24 cellular contexts compared by ENCODE assay signal in genomic region chr9:4113711-4114110, GRCh38.
DNase-seq lines count a peak whose midpoint lies in the region; ATAC-seq, FAIRE-seq and TF ChIP-seq lines count a peak whose summit lies in the region.
"Had no signal": no experiment of that assay in that cellular context is flagged by ENCODE, and none has a peak within 500 bp of the region (broad histone marks: within the 10 kb centered on the region; RNA-seq: fewer than 3 reads in every experiment).

No MANE protein-coding gene starts in this region.

- no TSS peak for BruUV-seq in Calu3 (replicated peaks; lab: Mats Ljungman, UMichigan)

- H3K4me1 ChIP-seq in astrocyte (ENCODE audit: insufficient read depth, low read length) (peaks cover 25% of the 10 kb centered on the region), Peyer's patch (peaks cover 0 to 2% (median 0%) of the 10 kb centered on the region in 4 donors), endodermal cell (ENCODE audit: control insufficient read depth, insufficient read depth, low read length) (no peaks in the 10 kb centered on the region)
- H3K4me1 ChIP-seq: BLaER1 treated with 17β-estradiol and CSF1 and Interleukin-3, amounts not matched to agents 10 nM and 100 nM; SJCRH30 had no signal

- H3K9me3 ChIP-seq in astrocyte (ENCODE audit: insufficient read depth, low read depth, low read length) (no peaks in the 10 kb centered on the region), Peyer's patch (no peaks in the 10 kb centered on the region), endodermal cell (ENCODE audit: control insufficient read depth, low read length) (no peaks in the 10 kb centered on the region)
- H3K9me3 ChIP-seq: SJCRH30 had no signal

- intact Hi-C loops in Calu3 (cut with micrococcal nuclease; ENCODE audit: unreplicated experiment) = no loop called here

- ATAC-seq in HG02840 (IDR thresholded peaks at IDR 0.05; ENCODE audit: low FRiP score, unreplicated experiment) = no peak
- ATAC-seq: CD8-positive, alpha-beta T cell had no signal

- H2AFZ ChIP-seq in astrocyte (ENCODE audit: low read depth, low read length) = no peak overlapping the region

- H3K27me3 ChIP-seq in astrocyte (ENCODE audit: insufficient read depth, low read length) = no peaks in the 10 kb centered on the region
- H3K27me3 ChIP-seq in Peyer's patch = no peaks in the 10 kb centered on the region
- H3K27me3 ChIP-seq in endodermal cell (ENCODE audit: control insufficient read depth, insufficient read depth, low read length, poor library complexity, severe bottlenecking) = no peaks in the 10 kb centered on the region
- H3K27me3 ChIP-seq: BLaER1 treated with 17β-estradiol and CSF1 and Interleukin-3, amounts not matched to agents 10 nM and 100 nM; SJCRH30 had no signal

- H3K9ac ChIP-seq in astrocyte (ENCODE audit: low read length) = no peak overlapping the region
- H3K9ac ChIP-seq in endodermal cell (ENCODE audit: extremely low read depth, low read length, poor library complexity, severe bottlenecking) = no peak overlapping the region
- H3K9ac ChIP-seq: BLaER1 treated with 17β-estradiol and CSF1 and Interleukin-3, amounts not matched to agents 10 nM and 100 nM; KMS-11 had no signal

- H3K36me3 Mint-ChIP-seq in Calu3 (ENCODE audit: insufficient read depth, unreplicated experiment) = no peaks in the 10 kb centered on the region
- peaks cover 14% of the 10 kb centered on the region for H3K36me3 Mint-ChIP-seq in astrocyte (ENCODE audit: low read depth, unreplicated experiment)
- peaks cover 5% of the 10 kb centered on the region for H3K36me3 Mint-ChIP-seq in osteocyte (ENCODE audit: unreplicated experiment)
- peaks cover 2% of the 10 kb centered on the region for H3K36me3 Mint-ChIP-seq in endodermal cell (ENCODE audit: low read depth)

- no peak for TF ChIP-seq CTCF in Calu3 (IDR thresholded peaks at IDR 0.05; ENCODE audit: unreplicated experiment)
- no peak for TF ChIP-seq CTCF in astrocyte (IDR thresholded peaks at IDR 0.05; ENCODE audit: insufficient read depth, low read depth, low read length)
- no peak for TF ChIP-seq CTCF in osteocyte (IDR thresholded peaks at IDR 0.05)
- TF ChIP-seq CTCF in Peyer's patch (IDR thresholded peaks at IDR 0.05) = no peak
- TF ChIP-seq CTCF in endodermal cell (conservative IDR thresholded peaks at IDR 0.05) = no peak

- H4K20me1 ChIP-seq in astrocyte (ENCODE audit: insufficient read depth, low read length) = no peaks in the 10 kb centered on the region
- H4K20me1 ChIP-seq: BLaER1 treated with 17β-estradiol and CSF1 and Interleukin-3, amounts not matched to agents 10 nM and 100 nM had no signal

- WGBS in endodermal cell (ENCODE audit: insufficient coverage in 1 of 2, insufficient read length in 1 of 2), 2 experiments = 90 to 97% methylated on average over 2 to 4 of the region's 4 CpGs

- no peak for TF ChIP-seq POLR2A in Peyer's patch (IDR thresholded peaks at IDR 0.05)

- CTCF ChIA-PET in Calu3 (lab: Charles Lee) = no interaction called here

- H3K9me3 Mint-ChIP-seq in Calu3 (ENCODE audit: low read depth, unreplicated experiment) (no peaks in the 10 kb centered on the region), astrocyte (ENCODE audit: unreplicated experiment) (no peaks in the 10 kb centered on the region), osteocyte (ENCODE audit: unreplicated experiment) (no peaks in the 10 kb centered on the region), endodermal cell (peaks cover 9% of the 10 kb centered on the region)
- H3K9me3 Mint-ChIP-seq: CD8-positive, alpha-beta T cell; HFFc6 had no signal

- H3K27me3 Mint-ChIP-seq in Calu3 (ENCODE audit: unreplicated experiment) = no peaks in the 10 kb centered on the region
- no peaks in the 10 kb centered on the region for H3K27me3 Mint-ChIP-seq in astrocyte (ENCODE audit: low read depth, unreplicated experiment)
- H3K27me3 Mint-ChIP-seq in osteocyte (ENCODE audit: unreplicated experiment) = no peaks in the 10 kb centered on the region
- H3K27me3 Mint-ChIP-seq in endodermal cell (ENCODE audit: insufficient read depth) = no peaks in the 10 kb centered on the region

- H3K4me3 ChIP-seq in astrocyte (ENCODE audit: insufficient read depth, low read depth, low read length) = no peak overlapping the region
- H3K4me3 ChIP-seq in Peyer's patch = no peak overlapping the region
- no peak overlapping the region for H3K4me3 ChIP-seq in endodermal cell (ENCODE audit: low read length)
- H3K4me3 ChIP-seq: BLaER1 treated with 17β-estradiol and CSF1 and Interleukin-3, amounts not matched to agents 10 nM and 100 nM; SJCRH30 had no signal

- FAIRE-seq in astrocyte (lab: Jason Lieb, UNC) = no peak
- FAIRE-seq: GM12892, GM18507 had no signal

- H3K4me1 Mint-ChIP-seq in Calu3 (ENCODE audit: low read depth, unreplicated experiment) = peaks cover 34% of the 10 kb centered on the region
- peaks cover 21% of the 10 kb centered on the region for H3K4me1 Mint-ChIP-seq in astrocyte (ENCODE audit: low read depth, unreplicated experiment)
- peaks cover 56% of the 10 kb centered on the region for H3K4me1 Mint-ChIP-seq in osteocyte (ENCODE audit: unreplicated experiment)
- H3K4me1 Mint-ChIP-seq in endodermal cell = no peaks in the 10 kb centered on the region

- DNase-seq in Calu3 (no peak), astrocyte (ENCODE audit: low read depth) (no peak), fibroblast of peridontal ligament (ENCODE audit: extremely low read depth) (peak; percentile 84), osteocyte (ENCODE audit: extremely low spot score, unreplicated experiment) (no peak), Peyer's patch (no peak), NCI-H748 (lab: John Stamatoyannopoulos, UW; ENCODE audit: unreplicated experiment) (no peak), endodermal cell (no peak)
- DNase-seq: CD8-positive, alpha-beta T cell; DMS53; H7; HFFc6; MV-4-11; NCI-H1417; NCI-H187; NCI-H2107; NCI-H510A; NCI-H82; SJCRH30 had no signal

- H3K36me3 ChIP-seq in astrocyte (ENCODE audit: insufficient read depth, low read length) = peaks cover 11% of the 10 kb centered on the region
- H3K36me3 ChIP-seq in Peyer's patch = peaks cover 0 to 9% (median 0%) of the 10 kb centered on the region in 3 donors
- H3K36me3 ChIP-seq in endodermal cell (ENCODE audit: control insufficient read depth, insufficient read depth, low read length) = peaks cover 4% of the 10 kb centered on the region
- H3K36me3 ChIP-seq: BLaER1 treated with 17β-estradiol and CSF1 and Interleukin-3, amounts not matched to agents 10 nM and 100 nM; SJCRH30 had no signal

- peak overlapping the region; percentile 84 for H3K27ac Mint-ChIP-seq in Calu3 (ENCODE audit: unreplicated experiment)
- H3K27ac Mint-ChIP-seq in astrocyte (ENCODE audit: unreplicated experiment) = no peak overlapping the region
- peak overlapping the region; percentile 52 for H3K27ac Mint-ChIP-seq in osteocyte (ENCODE audit: unreplicated experiment)
- H3K27ac Mint-ChIP-seq in endodermal cell = no peak overlapping the region
- H3K27ac Mint-ChIP-seq: CD8-positive, alpha-beta T cell; HFFc6 had no signal

- no peak overlapping the region for H3K4me3 Mint-ChIP-seq in Calu3 (ENCODE audit: low read depth, unreplicated experiment)
- no peak overlapping the region for H3K4me3 Mint-ChIP-seq in astrocyte (ENCODE audit: unreplicated experiment)
- no peak overlapping the region for H3K4me3 Mint-ChIP-seq in osteocyte (ENCODE audit: unreplicated experiment)
- no peak overlapping the region for H3K4me3 Mint-ChIP-seq in endodermal cell
- H3K4me3 Mint-ChIP-seq: CD8-positive, alpha-beta T cell; HFFc6 had no signal

- H3K4me2 ChIP-seq in astrocyte (ENCODE audit: low read length) = no peak overlapping the region
- H3K4me2 ChIP-seq: BLaER1 treated with 17β-estradiol and CSF1 and Interleukin-3, amounts not matched to agents 10 nM and 100 nM; KMS-11 had no signal

- peaks cover 59% of the 10 kb centered on the region for H3K79me2 ChIP-seq in astrocyte (ENCODE audit: insufficient read depth, low read length)

- H3K27ac ChIP-seq in astrocyte (ENCODE audit: low read depth, low read length) (peak overlapping the region; percentile 57), Peyer's patch (no peak overlapping the region), endodermal cell (ENCODE audit: low read depth, low read length) (no peak overlapping the region)
- H3K27ac ChIP-seq: BLaER1 treated with 17β-estradiol and CSF1 and Interleukin-3, amounts not matched to agents 10 nM and 100 nM; KMS-11; RWPE1; SJCRH30 had no signal

Comparison
In these comparisons a context has a peak if more than half of its experiments do, and no peak if none do; other contexts are left out.
1. H3K27ac Mint-ChIP-seq: peak in Calu3 (single experiment) and osteocyte (single experiment); none in astrocyte (single experiment) and endodermal cell (single experiment).